In genomic region chr9:134554750-134555655, GRCh38 we compare ENCODE assay signal across 15 cellular contexts.
DNase-seq lines count a peak whose midpoint lies in the region; ATAC-seq and TF ChIP-seq lines count a peak whose summit lies in the region.
"Had no signal": no experiment of that assay in that cellular context is flagged by ENCODE, and none has a peak within 500 bp of the region (broad histone marks: within the 10 kb centered on the region; RNA-seq: fewer than 3 reads in every experiment).

No MANE protein-coding gene starts in this region.

- WGBS in IMR-90 (ENCODE audit: extremely low coverage in 2 of 2, insufficient read length in 1 of 2), 2 experiments: 91% methylated on average over 9 of the region's 18 CpGs; no CpG with 5 or more reads in 1 of the 2 experiments
- WGBS in endodermal cell (ENCODE audit: insufficient coverage in 1 of 2, insufficient read length in 1 of 2), 2 experiments: 87 to 94% methylated on average over 16 to 18 of the region's 18 CpGs
- WGBS in aorta, 2 donors: 75 to 77% methylated on average over 18 of the region's 18 CpGs

- in situ Hi-C loops in IMR-90 (cut with MboI; ENCODE audit: low sequenced_read_pairs): no loop called here

- peak overlapping the region in 1 of 2 experiments; percentile 15; a peak in 1 of 4 replicates for H4K8ac ChIP-seq in IMR-90 (ENCODE audit: low read depth in 2 of 2, low read length in 2 of 2)

- H2AFZ ChIP-seq in IMR-90 (replicated peaks; ENCODE audit: low read length, poor library complexity): peak overlapping the region; percentile 18

- H3K79me1 ChIP-seq in IMR-90 (ENCODE audit: low read depth in 1 of 2, low read length in 2 of 2): no peaks in the 10 kb centered on the region

- no peak overlapping the region for H4K5ac ChIP-seq in IMR-90 (ENCODE audit: low read depth, low read length)

- H3K9me3 ChIP-seq in IMR-90 (ENCODE audit: control insufficient read depth, insufficient read depth, low read length) (no peaks in the 10 kb centered on the region), endodermal cell (ENCODE audit: control insufficient read depth, low read length) (no peaks in the 10 kb centered on the region), aorta (ENCODE audit: control insufficient read depth, low read length) (no peaks in the 10 kb centered on the region)

- H3K36me3 Mint-ChIP-seq in endodermal cell (ENCODE audit: low read depth): no peaks in the 10 kb centered on the region

- intact Hi-C loops in IMR-90 (cut with micrococcal nuclease) (loop anchor here (5.0 kb wide), 1 partner anchor 87 kb away; the partner anchor contains the start of gene COL5A1), aorta (cut with DNase I) (no loop called here)

- no peak for ATAC-seq in IMR-90 (ENCODE audit: low read depth)
- ATAC-seq in aorta (ENCODE audit: low FRiP score): peak; percentile 24
- no peak for ATAC-seq in GM21528 (IDR thresholded peaks at IDR 0.05; ENCODE audit: low FRiP score, unreplicated experiment)
- ATAC-seq in HG02973 (IDR thresholded peaks at IDR 0.05; ENCODE audit: unreplicated experiment): no peak
- ATAC-seq: naive thymus-derived CD8-positive, alpha-beta T cell; T-helper 17 cell had no signal

- TF ChIP-seq POLR2A in IMR-90 (IDR thresholded peaks at IDR 0.05; ENCODE audit: low read depth, low read length): no peak

- H4K20me1 ChIP-seq in IMR-90 (ENCODE audit: insufficient read depth, low read length): no peaks in the 10 kb centered on the region; the same call in 1 of the 2 replicates

- peak overlapping the region; percentile 1; the same call in 1 of the 2 replicates for H4K91ac ChIP-seq in IMR-90 (ENCODE audit: insufficient read depth, low read depth, low read length)

- peak overlapping the region; percentile 13 for H2AK9ac ChIP-seq in IMR-90 (replicated peaks; ENCODE audit: low read depth, low read length, poor library complexity)

- peak overlapping the region; percentile 40 for H2BK120ac ChIP-seq in IMR-90 (ENCODE audit: low read depth, low read length)

- H3K4me3 ChIP-seq in IMR-90 (ENCODE audit: insufficient read depth, low read depth, low read length): no peak overlapping the region
- H3K4me3 ChIP-seq in endodermal cell (ENCODE audit: low read length): no peak overlapping the region
- no peak overlapping the region for H3K4me3 ChIP-seq in aorta (ENCODE audit: low read length in 2 of 2)

- no peak overlapping the region for H3K56ac ChIP-seq in IMR-90 (ENCODE audit: extremely low read depth, insufficient read depth, low read length)

- TF ChIP-seq CTCF in IMR-90 (conservative IDR thresholded peaks at IDR 0.05; ENCODE audit: low read depth, low read length) (no peak), endodermal cell (conservative IDR thresholded peaks at IDR 0.05) (no peak)

- CTCF ChIA-PET in IMR-90 (lab: Yijun Ruan, JAX): no interaction called here

- H3K18ac ChIP-seq in IMR-90 (ENCODE audit: low read depth, low read length): no peak overlapping the region

- H2BK20ac ChIP-seq in IMR-90 (ENCODE audit: low read depth, low read length): peak overlapping the region; percentile 36; the same call in 1 of the 2 replicates

- peak overlapping the region; percentile 15; the same call in 1 of the 3 replicates for H2BK15ac ChIP-seq in IMR-90 (ENCODE audit: low read depth, low read length)

- no peak overlapping the region for H2BK5ac ChIP-seq in IMR-90 (ENCODE audit: low read depth, low read length, poor library complexity, severe bottlenecking)

- H3K9me1 ChIP-seq in IMR-90 (ENCODE audit: insufficient read depth, low read length): peaks cover 11% of the 10 kb centered on the region

- DNase-seq in IMR-90 (peak; percentile 38), endodermal cell (peak; percentile 71), kidney tubule cell (ENCODE audit: low spot score) (peak; percentile 44), aorta (peak in 1 of 2 donors; percentile 74), cerebellar nuclear complex (lab: John Stamatoyannopoulos, UW) (no peak)
- DNase-seq: activated CD4-positive, alpha-beta T cell treated with anti-CD3 and anti-CD28 coated beads for 48 hours; activated T-cell treated with anti-CD3 and anti-CD28 coated beads, Interleukin-2, amount 50 U/mL, for 48 hours; amygdala; dermis blood vessel endothelial cell; NCI-H1092; NCI-H2227 treated with DMSO at 0.1 percent for 48 hours; T-helper 17 cell had no signal

- peaks cover 4% of the 10 kb centered on the region for H3K9me3 Mint-ChIP-seq in endodermal cell

- H3K14ac ChIP-seq in IMR-90 (replicated peaks; ENCODE audit: low read depth, low read length): peak overlapping the region; percentile 12; the same call in 1 of the 2 replicates

- H3K27ac ChIP-seq in IMR-90 (ENCODE audit: insufficient read depth, low read length) (no peak overlapping the region), endodermal cell (ENCODE audit: low read depth, low read length) (no peak overlapping the region), aorta (ENCODE audit: low read depth in 1 of 2, low read length in 2 of 2) (no peak overlapping the region)

- no peak overlapping the region for H3K4me2 ChIP-seq in IMR-90 (ENCODE audit: low read depth, low read length)

- POLR2A ChIA-PET in IMR-90 (lab: Charles Lee; ENCODE audit: unreplicated experiment): no interaction called here

- H3K4me3 Mint-ChIP-seq in endodermal cell: no peak overlapping the region
- H3K4me3 Mint-ChIP-seq: naive thymus-derived CD8-positive, alpha-beta T cell; T-helper 17 cell had no signal

- H2AK5ac ChIP-seq in IMR-90 (ENCODE audit: low read depth, low read length): peak overlapping the region; percentile 80

- no TSS peak for BruUV-seq in IMR-90 (replicated peaks; lab: Mats Ljungman, UMichigan)

- no peaks in the 10 kb centered on the region for H3K27me3 Mint-ChIP-seq in endodermal cell (ENCODE audit: insufficient read depth)

- H3K4me1 Mint-ChIP-seq in endodermal cell: no peaks in the 10 kb centered on the region

- TF ChIP-seq RAD21 in IMR-90 (IDR thresholded peaks at IDR 0.05; ENCODE audit: low read length): no peak

- H3K4me1 ChIP-seq in IMR-90 (ENCODE audit: control insufficient read depth, insufficient read depth, low read length) (peaks cover 32% of the 10 kb centered on the region), endodermal cell (ENCODE audit: control insufficient read depth, insufficient read depth, low read length) (no peaks in the 10 kb centered on the region), aorta (ENCODE audit: control insufficient read depth in 1 of 2, insufficient read depth in 2 of 2, low read length in 2 of 2) (no peaks in the 10 kb centered on the region)

- H3K27me3 ChIP-seq in IMR-90 (ENCODE audit: control insufficient read depth, insufficient read depth, low read length) (no peaks in the 10 kb centered on the region), endodermal cell (ENCODE audit: control insufficient read depth, insufficient read depth, low read length, poor library complexity, severe bottlenecking) (no peaks in the 10 kb centered on the region), aorta (ENCODE audit: control insufficient read depth in 1 of 2, insufficient read depth in 2 of 2, low read length in 1 of 2) (no peaks in the 10 kb centered on the region)

- no peak overlapping the region for H3K27ac Mint-ChIP-seq in endodermal cell
- H3K27ac Mint-ChIP-seq: naive thymus-derived CD8-positive, alpha-beta T cell; T-helper 17 cell had no signal

- H3K23ac ChIP-seq in IMR-90 (ENCODE audit: low read depth, low read length): no peak overlapping the region

- dilution Hi-C loops in IMR-90 (cut with HindIII; ENCODE audit: low sequenced_read_pairs, unreplicated experiment): no loop called here

- peak overlapping the region; percentile 38 for H3K4ac ChIP-seq in IMR-90 (ENCODE audit: low read depth, low read length)

- H3K9ac ChIP-seq in IMR-90 (ENCODE audit: low read depth, low read length) (no peak overlapping the region), endodermal cell (ENCODE audit: extremely low read depth, low read length, poor library complexity, severe bottlenecking) (no peak overlapping the region)

- H3K36me3 ChIP-seq in IMR-90 (ENCODE audit: control insufficient read depth, insufficient read depth, low read length) (no peaks in the 10 kb centered on the region), endodermal cell (ENCODE audit: control insufficient read depth, insufficient read depth, low read length) (no peaks in the 10 kb centered on the region), aorta (ENCODE audit: control insufficient read depth in 1 of 2, insufficient read depth in 2 of 2, low read length in 1 of 2) (no peaks in the 10 kb centered on the region)

TF ChIP-seq in IMR-90, 13 proteins besides CTCF, POLR2A, EP300 and RAD21 (continues in another document):
- no peak for TF ChIP-seq SMC3 (IDR thresholded peaks at IDR 0.05; ENCODE audit: low read depth, low read length)
- TF ChIP-seq CHD1 (IDR thresholded peaks at IDR 0.05; ENCODE audit: low read depth, low read length): no peak
- no peak for TF ChIP-seq RFX5 (IDR thresholded peaks at IDR 0.05; ENCODE audit: low read depth, low read length)
- TF ChIP-seq CEBPB (IDR thresholded peaks at IDR 0.05; ENCODE audit: low read depth, low read length): no peak
- no peak for TF ChIP-seq USF2 (IDR thresholded peaks at IDR 0.05; ENCODE audit: low read depth, low read length)
- TF ChIP-seq RCOR1 (IDR thresholded peaks at IDR 0.05; ENCODE audit: insufficient replicate concordance, low read length): no peak
- TF ChIP-seq ELK1 (IDR thresholded peaks at IDR 0.05; ENCODE audit: borderline replicate concordance, low read depth, low read length): no peak
- TF ChIP-seq BHLHE40 (IDR thresholded peaks at IDR 0.05; ENCODE audit: low read depth, low read length): no peak
- no peak for TF ChIP-seq MXI1 (IDR thresholded peaks at IDR 0.05; ENCODE audit: borderline replicate concordance, low read depth, low read length)
- no peak for TF ChIP-seq NFE2L2 (IDR thresholded peaks at IDR 0.05; ENCODE audit: low read depth, low read length)
- no peak for TF ChIP-seq FOS (IDR thresholded peaks at IDR 0.05; ENCODE audit: low read depth, low read length)
- TF ChIP-seq MAFK (IDR thresholded peaks at IDR 0.05; ENCODE audit: low read depth, low read length): no peak

Comparison
In these comparisons a context has a peak if more than half of its experiments do, and no peak if none do; other contexts are left out.
1. DNase-seq: peak in IMR-90 (single experiment), endodermal cell (single experiment) and kidney tubule cell (single experiment); none in cerebellar nuclear complex (0 of 2).